Comparison of ENCODE assay signal across 1 cellular context in genomic region chr14:103385153-103385993, GRCh38.
TF ChIP-seq lines count a peak whose summit lies in the region.

Gene MARK3 (plus strand): TSS chr14:103385415. CDS start chr14:103386030, 615 bp downstream.

TF ChIP-seq in HepG2, 621 proteins besides CTCF, POLR2A, EP300 and RAD21 (continued from another document and continues in another):
- no peak for TF ChIP-seq ZNF318 (CRISPR knock-in tag; IDR thresholded peaks at IDR 0.05)
- no peak for TF ChIP-seq SRF (IDR thresholded peaks at IDR 0.05; ENCODE audit: low read depth, low read length)
- TF ChIP-seq REL (CRISPR knock-in tag; conservative IDR thresholded peaks at IDR 0.05), result no peak
- TF ChIP-seq FOSL2 (CRISPR knock-in tag; IDR thresholded peaks at IDR 0.05), result no peak
- no peak for TF ChIP-seq ZNF256 (CRISPR knock-in tag; conservative IDR thresholded peaks at IDR 0.05)
- TF ChIP-seq ZNF552 (CRISPR knock-in tag; IDR thresholded peaks at IDR 0.05; ENCODE audit: borderline replicate concordance), result no peak
- no peak for TF ChIP-seq SALL2 (CRISPR knock-in tag; IDR thresholded peaks at IDR 0.05)
- TF ChIP-seq ATF3 (CRISPR knock-in tag; IDR thresholded peaks at IDR 0.05), result no peak
- no peak for TF ChIP-seq ZBTB8A (CRISPR knock-in tag; IDR thresholded peaks at IDR 0.05; ENCODE audit: borderline replicate concordance, low read depth)
- TF ChIP-seq THYN1 (CRISPR knock-in tag; IDR thresholded peaks at IDR 0.05; ENCODE audit: borderline replicate concordance, low read depth), result no peak
- 0 out of 2 replicates have a peak, but pooled peaks have one; percentile 24 for TF ChIP-seq MIXL1 (CRISPR knock-in tag; IDR thresholded peaks at IDR 0.05)
- no peak; the same call in 1 of the 2 replicates for TF ChIP-seq HOXD1 (CRISPR knock-in tag; IDR thresholded peaks at IDR 0.05)
- TF ChIP-seq ESRRA (CRISPR knock-in tag; IDR thresholded peaks at IDR 0.05; ENCODE audit: low read depth), result no peak
- TF ChIP-seq PHB2 (IDR thresholded peaks at IDR 0.05; ENCODE audit: partially characterized antibody), result no peak
- no peak for TF ChIP-seq TOE1 (CRISPR knock-in tag; IDR thresholded peaks at IDR 0.05)
- peak; percentile 25 for TF ChIP-seq CBX1 (IDR thresholded peaks at IDR 0.05; ENCODE audit: low read depth)
- TF ChIP-seq ZNF335 (CRISPR knock-in tag; IDR thresholded peaks at IDR 0.05), result no peak
- peak; percentile 60 for TF ChIP-seq ZNF777 (CRISPR knock-in tag; IDR thresholded peaks at IDR 0.05)
- TF ChIP-seq RXRB (CRISPR knock-in tag; IDR thresholded peaks at IDR 0.05; ENCODE audit: borderline replicate concordance), result no peak
- peak; percentile 64; the same call in 1 of the 2 replicates for TF ChIP-seq ZNF546 (CRISPR knock-in tag; conservative IDR thresholded peaks at IDR 0.05)
- no peak for TF ChIP-seq ZNF362 (CRISPR knock-in tag; IDR thresholded peaks at IDR 0.05; ENCODE audit: borderline replicate concordance)
- no peak for TF ChIP-seq ZNF557 (CRISPR knock-in tag; IDR thresholded peaks at IDR 0.05)
- TF ChIP-seq ARNT (IDR thresholded peaks at IDR 0.05), result no peak
- TF ChIP-seq SNRNP70 (IDR thresholded peaks at IDR 0.05; ENCODE audit: low read depth, low read length), result no peak
- TF ChIP-seq PRDM15 (CRISPR knock-in tag; IDR thresholded peaks at IDR 0.05), result 0 out of 2 replicates have a peak, but pooled peaks have one; percentile 40
- peak; percentile 45; the same call in 1 of the 2 replicates for TF ChIP-seq ZNF616 (CRISPR knock-in tag; IDR thresholded peaks at IDR 0.05; ENCODE audit: low read depth)
- TF ChIP-seq IRF1 (CRISPR knock-in tag; IDR thresholded peaks at IDR 0.05; ENCODE audit: low read depth), result no peak
- no peak for TF ChIP-seq ZUFSP (CRISPR knock-in tag; IDR thresholded peaks at IDR 0.05; ENCODE audit: borderline replicate concordance)
- peak; percentile 28; the same call in 1 of the 2 replicates for TF ChIP-seq HNF1B (CRISPR knock-in tag; IDR thresholded peaks at IDR 0.05)
- TF ChIP-seq NFYC (CRISPR knock-in tag; IDR thresholded peaks at IDR 0.05), result peak; percentile 86
- TF ChIP-seq HMG20B (CRISPR knock-in tag; conservative IDR thresholded peaks at IDR 0.05), result no peak
- no peak for TF ChIP-seq ZNF569 (CRISPR knock-in tag; IDR thresholded peaks at IDR 0.05; ENCODE audit: borderline replicate concordance)
- TF ChIP-seq ZNF260 (CRISPR knock-in tag; IDR thresholded peaks at IDR 0.05; ENCODE audit: borderline replicate concordance, low read depth), result 0 out of 2 replicates have a peak, but pooled peaks have one; percentile 31
- peak; percentile 37; the same call in 1 of the 2 replicates for TF ChIP-seq ATF7-NPFF (CRISPR knock-in tag; IDR thresholded peaks at IDR 0.05; ENCODE audit: low read depth)
- peak; percentile 41; the same call in 1 of the 2 replicates for TF ChIP-seq HIC2 (CRISPR knock-in tag; IDR thresholded peaks at IDR 0.05; ENCODE audit: low read depth)
- no peak for TF ChIP-seq ZNF792 (CRISPR knock-in tag; IDR thresholded peaks at IDR 0.05)
- no peak for TF ChIP-seq ZFP36L1 (CRISPR knock-in tag; IDR thresholded peaks at IDR 0.05)
- no peak for TF ChIP-seq ZBTB10 (CRISPR knock-in tag; IDR thresholded peaks at IDR 0.05; ENCODE audit: borderline replicate concordance)
